In the genomic region with DNA sequence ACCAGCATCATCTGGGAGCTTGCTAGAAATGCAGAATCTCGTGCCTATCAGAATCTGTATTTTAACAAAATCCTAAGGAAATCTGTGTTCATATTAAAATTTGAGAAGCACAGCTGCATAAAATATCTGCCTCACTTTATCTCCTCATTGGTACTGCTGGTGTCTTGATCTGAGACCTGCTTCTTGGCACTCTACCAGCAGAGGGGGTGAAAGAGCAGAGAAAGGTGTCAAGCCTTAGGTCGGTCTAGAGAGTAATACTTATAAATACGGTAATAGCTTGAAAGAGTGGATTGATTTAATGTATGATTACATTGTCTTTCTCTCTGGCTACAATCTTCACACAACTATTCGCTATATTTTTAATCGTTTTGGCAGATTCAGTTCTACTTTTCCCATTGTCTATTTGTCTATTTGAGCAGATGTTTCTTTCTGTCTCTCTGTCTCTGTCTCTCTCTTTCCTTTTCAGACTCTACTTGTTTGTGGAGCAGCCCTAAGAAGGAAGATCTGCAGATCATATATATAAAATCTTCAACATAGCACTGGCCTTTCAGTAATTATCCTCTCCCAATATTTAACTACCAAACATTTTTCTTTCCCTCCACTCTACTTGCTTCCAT, we compare ENCODE assay signal across 8 cellular contexts. TPM values are rescaled to one million over a fixed set of nuclear protein-coding genes. Genes with fewer than 3 reads are reported as not detected.
A peak's percentile ranks its signal among the peaks of the same experiment; 100 is the strongest.
DNase-seq lines count a peak whose midpoint lies in the region; ATAC-seq, FAIRE-seq and TF ChIP-seq lines count a peak whose summit lies in the region.

No MANE protein-coding gene starts in this region.

- H3K36me3 ChIP-seq in GM12878 (ENCODE audit: control insufficient read depth in 2 of 2, insufficient read depth in 2 of 2, low read length in 1 of 2) (no peaks in the 10 kb centered on the region), right lobe of liver (no peaks in the 10 kb centered on the region)

- SMC1A ChIA-PET in GM12878 (lab: Charles Lee; ENCODE audit: uncharacterized antibody, unreplicated experiment): interaction anchor here (0.7 to 1.4 kb wide), 11 partner anchors 9 to 692 kb away, joined by 3 to 6 read pairs (median 3); no protein-coding TSS in a partner anchor

- TF ChIP-seq CTCF in GM12878 (IDR thresholded peaks at IDR 0.05 in 2 of 3, conservative IDR thresholded peaks at IDR 0.05 in 1 of 3; ENCODE audit: control insufficient read depth in 2 of 3, extremely low read depth in 1 of 3, insufficient read depth in 1 of 3, low read depth in 3 of 3, low read length in 3 of 3) (peak; percentile 80 to 90 (median 86)), right lobe of liver (IDR thresholded peaks at IDR 0.05) (peak; percentile 37 to 62 (median 42))

- no peaks in the 10 kb centered on the region for H3K79me2 ChIP-seq in GM12878 (ENCODE audit: control insufficient read depth, insufficient read depth, low read length)

- POLR2A ChIA-PET in GM12878 (lab: Charles Lee): no interaction called here

- DNase-seq in A172 (ENCODE audit: low spot score) (peak; percentile 72), NCI-H146 (lab: John Stamatoyannopoulos, UW) (peak; percentile 52), T-helper 9 cell (peak; percentile 39), GM12878 (ENCODE audit: low read depth, low spot score) (no peak), right lobe of liver (peak in 2 of 3 donors; percentile 28 to 50)
- DNase-seq in stimulated activated CD8-positive, alpha-beta memory T cell treated with anti-CD3 and anti-CD28 coated beads, Interleukin-4, amount 100 ng/mL, for 48 hours: peak; percentile 74

- no peak for TF ChIP-seq POLR2A in GM12878 (IDR thresholded peaks at IDR 0.05; ENCODE audit: low read depth, low read length)
- TF ChIP-seq POLR2A in right lobe of liver (IDR thresholded peaks at IDR 0.05): no peak

- TF ChIP-seq EP300 in GM12878 (IDR thresholded peaks at IDR 0.05; ENCODE audit: borderline replicate concordance in 1 of 2, control insufficient read depth in 1 of 2, low read depth in 2 of 2, low read length in 2 of 2): no peak

- no peaks in the 10 kb centered on the region for H3K27me3 ChIP-seq in GM12878 (replicated peaks in 1 of 2; ENCODE audit: control insufficient read depth in 2 of 2, insufficient read depth in 2 of 2, low read length in 1 of 2)
- no peaks in the 10 kb centered on the region for H3K27me3 ChIP-seq in right lobe of liver

- H3K4me3 ChIP-seq in GM12878: no peak overlapping the region
- H3K4me3 ChIP-seq in right lobe of liver: no peak overlapping the region

- in situ Hi-C loops in GM12878 (cut with MboI): loop anchor here (5.0 kb wide), 1 partner anchor 144 kb away; no protein-coding TSS in a partner anchor

- H3K4me2 ChIP-seq in GM12878 (ENCODE audit: control insufficient read depth, insufficient read depth): no peak overlapping the region

- H3K27ac ChIP-seq in GM12878 (ENCODE audit: control insufficient read depth, insufficient read depth) (no peak overlapping the region), right lobe of liver (no peak overlapping the region)

- no peaks in the 10 kb centered on the region for H4K20me1 ChIP-seq in GM12878 (ENCODE audit: control insufficient read depth, insufficient read depth)

- CTCF ChIA-PET in GM12878 (lab: Yijun Ruan, JAX): interaction anchor here (0.6 to 5.7 kb wide), 20 partner anchors 9 to 493 kb away, joined by 3 to 28 read pairs (median 5); a partner anchor contains a TSS

- TF ChIP-seq RAD21 in GM12878 (IDR thresholded peaks at IDR 0.05; ENCODE audit: insufficient read depth, low read depth, low read length): peak; percentile 70

- RAD21 ChIA-PET in GM12878 (lab: Charles Lee; ENCODE audit: unreplicated experiment): interaction anchor here (0.8 to 1.1 kb wide), 2 partner anchors 29 to 145 kb away, joined by 3 to 5 read pairs; no protein-coding TSS in a partner anchor

- 1% methylated on average over 5 of the region's 5 CpGs for WGBS in GM12878 (ENCODE audit: insufficient coverage, insufficient replicate concordance, low lambda C conversion rate, missing lambda C conversion rate)
- WGBS in right lobe of liver (ENCODE audit: insufficient coverage, low coverage, low lambda C conversion rate, missing lambda C conversion rate): 5% methylated on average over 5 of the region's 5 CpGs

- no peak overlapping the region; the same call in 1 of the 2 replicates for H2AFZ ChIP-seq in GM12878 (ENCODE audit: control insufficient read depth, low read depth, low read length)

- intact Hi-C loops in GM12878 (cut with micrococcal nuclease; ENCODE audit: unreplicated experiment): loop anchor here (1.0 kb wide), 1 partner anchor 145 kb away; no protein-coding TSS in a partner anchor
- intact Hi-C loops in right lobe of liver (cut with DNase I): no loop called here

- no peak overlapping the region for H3K9ac ChIP-seq in GM12878 (ENCODE audit: control insufficient read depth, insufficient read depth, low read length)

- peak; percentile 90 for FAIRE-seq in GM12878 (lab: Jason Lieb, UNC)

- ATAC-seq in GM18502 (IDR thresholded peaks at IDR 0.05; ENCODE audit: poor library complexity, unreplicated experiment) (peak; percentile 98), HG02884 (IDR thresholded peaks at IDR 0.05; ENCODE audit: unreplicated experiment) (peak; percentile 98), GM12878 (peak; percentile 99), right lobe of liver (peak; percentile 74 to 97 (median 80))

- H3K9me3 ChIP-seq in GM12878 (replicated peaks; ENCODE audit: control insufficient read depth, insufficient read depth, low read length): no peaks in the 10 kb centered on the region
- no peaks in the 10 kb centered on the region for H3K9me3 ChIP-seq in right lobe of liver

- H3K4me1 ChIP-seq in GM12878 (ENCODE audit: control insufficient read depth, insufficient read depth, low read length): no peaks in the 10 kb centered on the region
- no peaks in the 10 kb centered on the region for H3K4me1 ChIP-seq in right lobe of liver

- BruUV-seq in GM12878 (replicated peaks; lab: Mats Ljungman, UMichigan): no TSS peak

TF ChIP-seq in GM12878, 131 proteins besides CTCF, POLR2A, EP300 and RAD21:
- 0 out of 2 replicates have a peak, but pooled peaks have one; percentile 28 for TF ChIP-seq YY1 (IDR thresholded peaks at IDR 0.05; ENCODE audit: low read depth, low read length)
- TF ChIP-seq, protein P1, sequence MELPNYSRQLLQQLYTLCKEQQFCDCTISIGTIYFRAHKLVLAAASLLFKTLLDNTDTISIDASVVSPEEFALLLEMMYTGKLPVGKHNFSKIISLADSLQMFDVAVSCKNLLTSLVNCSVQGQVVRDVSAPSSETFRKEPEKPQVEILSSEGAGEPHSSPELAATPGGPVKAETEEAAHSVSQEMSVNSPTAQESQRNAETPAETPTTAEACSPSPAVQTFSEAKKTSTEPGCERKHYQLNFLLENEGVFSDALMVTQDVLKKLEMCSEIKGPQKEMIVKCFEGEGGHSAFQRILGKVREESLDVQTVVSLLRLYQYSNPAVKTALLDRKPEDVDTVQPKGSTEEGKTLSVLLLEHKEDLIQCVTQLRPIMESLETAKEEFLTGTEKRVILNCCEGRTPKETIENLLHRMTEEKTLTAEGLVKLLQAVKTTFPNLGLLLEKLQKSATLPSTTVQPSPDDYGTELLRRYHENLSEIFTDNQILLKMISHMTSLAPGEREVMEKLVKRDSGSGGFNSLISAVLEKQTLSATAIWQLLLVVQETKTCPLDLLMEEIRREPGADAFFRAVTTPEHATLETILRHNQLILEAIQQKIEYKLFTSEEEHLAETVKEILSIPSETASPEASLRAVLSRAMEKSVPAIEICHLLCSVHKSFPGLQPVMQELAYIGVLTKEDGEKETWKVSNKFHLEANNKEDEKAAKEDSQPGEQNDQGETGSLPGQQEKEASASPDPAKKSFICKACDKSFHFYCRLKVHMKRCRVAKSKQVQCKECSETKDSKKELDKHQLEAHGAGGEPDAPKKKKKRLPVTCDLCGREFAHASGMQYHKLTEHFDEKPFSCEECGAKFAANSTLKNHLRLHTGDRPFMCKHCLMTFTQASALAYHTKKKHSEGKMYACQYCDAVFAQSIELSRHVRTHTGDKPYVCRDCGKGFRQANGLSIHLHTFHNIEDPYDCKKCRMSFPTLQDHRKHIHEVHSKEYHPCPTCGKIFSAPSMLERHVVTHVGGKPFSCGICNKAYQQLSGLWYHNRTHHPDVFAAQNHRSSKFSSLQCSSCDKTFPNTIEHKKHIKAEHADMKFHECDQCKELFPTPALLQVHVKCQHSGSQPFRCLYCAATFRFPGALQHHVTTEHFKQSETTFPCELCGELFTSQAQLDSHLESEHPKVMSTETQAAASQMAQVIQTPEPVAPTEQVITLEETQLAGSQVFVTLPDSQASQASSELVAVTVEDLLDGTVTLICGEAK (IDR thresholded peaks at IDR 0.05; ENCODE audit: borderline replicate concordance): no peak
- TF ChIP-seq SMC3 (IDR thresholded peaks at IDR 0.05; ENCODE audit: borderline replicate concordance, low read length): peak; percentile 56; the same call in 1 of the 2 replicates

RNA-seq across cellular contexts. Expression of a gene that starts 1.7 kb away (rescaled TPM):
- total RNA-seq in A172 (2014; rRNA removed; shearing (Covaris generic)): not detected in 2 replicates
- total RNA-seq in GM12878 (2013; cell fraction: nucleolus; rRNA removed): not detected in 2 replicates
- total RNA-seq in GM12878 (2014; rRNA removed) (not detected in 2 replicates), GM12878 (2014; rRNA removed; fragmentation: Illumina TruSeq; extraction: Trizol) (not detected in 2 replicates), GM12878 (2021) (0.29 TPM in 1 of 2 replicates, not detected in the other), right lobe of liver (not detected)
- polyA plus RNA-seq in GM12878 (2011; ENCODE audit: low read depth): not detected
- polyA plus RNA-seq in GM12878 (2011; rRNA removed) (not detected in 2 replicates), GM12878 (2014; fragmentation: Illumina TruSeq; extraction: Trizol) (not detected in 2 replicates), GM12878 (2014; fragmentation: Nextera tagmentation; extraction: Ambion mirVana) (not detected), GM12878 (2014; rRNA removed) (not detected in 2 replicates), GM12878 (2016; fragmentation: Nextera tagmentation; extraction: Ambion mirVana) (not detected)
- polyA plus RNA-seq in GM12878 (2011; cell fraction: cytosol; rRNA removed): not detected in 2 replicates
- not detected in 2 replicates for polyA plus RNA-seq in GM12878 (2011; cell fraction: nucleus; rRNA removed)
- not detected in 2 replicates for polyA plus RNA-seq in GM12878 (2012)
- polyA minus RNA-seq in GM12878 (2011; rRNA and poly(A)+ RNA removed): not detected in 2 replicates
- not detected in 2 replicates for polyA minus RNA-seq in GM12878 (2011; cell fraction: cytosol; rRNA and poly(A)+ RNA removed)
- not detected in 2 replicates for polyA minus RNA-seq in GM12878 (2011; cell fraction: nucleus; rRNA and poly(A)+ RNA removed)
